In the genomic region with DNA sequence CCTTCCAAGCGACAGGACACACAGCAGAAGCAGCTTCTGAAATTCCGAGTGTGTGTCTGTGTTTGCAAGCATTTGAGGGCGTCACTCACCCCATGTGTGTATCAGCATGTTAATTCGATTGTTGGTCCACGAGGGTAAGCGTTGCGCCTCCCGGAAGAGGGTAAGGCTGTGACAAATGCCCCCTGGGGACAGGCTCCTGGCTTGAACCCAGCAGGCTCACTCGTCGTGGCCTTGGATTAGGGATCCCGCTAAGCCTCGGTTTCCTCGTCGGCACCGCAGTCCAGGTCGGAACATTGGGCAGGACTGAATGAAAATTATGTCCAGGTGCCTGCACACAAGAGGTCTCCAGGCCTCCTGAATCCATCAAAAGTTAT, we compare ENCODE assay signal across 8 cellular contexts. TPM values are rescaled to one million over a fixed set of nuclear protein-coding genes. Genes with fewer than 3 reads are reported as not detected.
DNase-seq lines count a peak whose midpoint lies in the region; ATAC-seq, FAIRE-seq and TF ChIP-seq lines count a peak whose summit lies in the region.

No MANE protein-coding gene starts in this region.

- H3K79me2 ChIP-seq in OCI-LY3 (ENCODE audit: low read length) = peaks cover 41% of the 10 kb centered on the region

- no peak for ATAC-seq in effector memory CD8-positive, alpha-beta T cell (replicated peaks)

- H3K27ac Mint-ChIP-seq in Calu3 (ENCODE audit: unreplicated experiment) = no peak overlapping the region
- H3K27ac Mint-ChIP-seq in effector memory CD8-positive, alpha-beta T cell = peak overlapping the region; percentile 94

- peak overlapping the region; percentile 80 for H3K4me3 Mint-ChIP-seq in Calu3 (ENCODE audit: low read depth, unreplicated experiment)
- H3K4me3 Mint-ChIP-seq in effector memory CD8-positive, alpha-beta T cell = peak overlapping the region; percentile 83 to 86

- peaks cover 7% of the 10 kb centered on the region; the same call in 1 of the 2 replicates for H4K20me1 ChIP-seq in OCI-LY3 (ENCODE audit: insufficient read depth, low read length)

- H3K4me1 ChIP-seq in OCI-LY3 (ENCODE audit: low read length) (peaks cover 13% of the 10 kb centered on the region), neutrophil (ENCODE audit: control insufficient read depth in 1 of 2, insufficient read depth in 1 of 2, low read depth in 1 of 2, low read length in 1 of 2) (peaks cover 37 to 49% of the 10 kb centered on the region in 2 experiments)

- H3K4me3 ChIP-seq in OCI-LY3 (ENCODE audit: low read length) (peak overlapping the region; percentile 92), neutrophil (ENCODE audit: low read depth in 1 of 2, low read length in 1 of 2) (peak overlapping the region; percentile 87 to 95)

- H3K27ac ChIP-seq in OCI-LY3 (ENCODE audit: low read length) (no peak overlapping the region), neutrophil (peak overlapping the region; percentile 98)

- intact Hi-C loops in Calu3 (cut with micrococcal nuclease; ENCODE audit: unreplicated experiment) = no loop called here

- no peak for TF ChIP-seq POLR2A in GM12892 (IDR thresholded peaks at IDR 0.05; ENCODE audit: low read depth, low read length)

- DNase-seq in Calu3 = no peak
- DNase-seq in effector memory CD8-positive, alpha-beta T cell = no peak
- DNase-seq in NCI-H146 treated with DMSO at 0.1 percent for 48 hours (lab: John Stamatoyannopoulos, UW; ENCODE audit: unreplicated experiment) = no peak
- no peak for DNase-seq in NCI-H446 (lab: John Stamatoyannopoulos, UW)
- DNase-seq in GM12892 (ENCODE audit: insufficient read length) = no peak
- DNase-seq in stimulated activated CD4-positive, alpha-beta T cell treated with anti-CD3 and anti-CD28 coated beads, Interleukin-12 subunit alpha, Interleukin-12 subunit beta, amount 100 ng/mL, for 4 hours = no peak

- no peaks in the 10 kb centered on the region for H3K4me1 Mint-ChIP-seq in Calu3 (ENCODE audit: low read depth, unreplicated experiment)
- peaks cover 23 to 30% of the 10 kb centered on the region in 2 donors for H3K4me1 Mint-ChIP-seq in effector memory CD8-positive, alpha-beta T cell (ENCODE audit: low read depth in 2 of 2)

- FAIRE-seq in GM12892 (lab: Jason Lieb, UNC) = no peak

- BruUV-seq in Calu3 (replicated peaks; lab: Mats Ljungman, UMichigan) = no TSS peak

- no peaks in the 10 kb centered on the region for H3K27me3 Mint-ChIP-seq in Calu3 (ENCODE audit: unreplicated experiment)
- H3K27me3 Mint-ChIP-seq in effector memory CD8-positive, alpha-beta T cell = no peaks in the 10 kb centered on the region

- H3K4me2 ChIP-seq in OCI-LY3 (ENCODE audit: low read length) = peak overlapping the region; percentile 92

- H3K36me3 Mint-ChIP-seq in Calu3 (ENCODE audit: insufficient read depth, unreplicated experiment) = peaks cover 39% of the 10 kb centered on the region
- H3K36me3 Mint-ChIP-seq in effector memory CD8-positive, alpha-beta T cell (ENCODE audit: insufficient read depth) = peaks cover 36% of the 10 kb centered on the region

- H3K36me3 ChIP-seq in OCI-LY3 (replicated peaks; ENCODE audit: low read depth, low read length) (peaks cover 22% of the 10 kb centered on the region), neutrophil (peaks cover 41% of the 10 kb centered on the region)

- H3K9ac ChIP-seq in OCI-LY3 (ENCODE audit: low read length) = no peak overlapping the region

- CTCF ChIA-PET in Calu3 (lab: Charles Lee) = no interaction called here

- H3K27me3 ChIP-seq in OCI-LY3 (ENCODE audit: low read depth, low read length) (no peaks in the 10 kb centered on the region), neutrophil (no peaks in the 10 kb centered on the region)

- TF ChIP-seq CTCF in Calu3 (IDR thresholded peaks at IDR 0.05; ENCODE audit: unreplicated experiment) (no peak), OCI-LY3 (IDR thresholded peaks at IDR 0.05; ENCODE audit: low read depth, low read length) (no peak), neutrophil (IDR thresholded peaks at IDR 0.05) (no peak)

- H3K9me3 Mint-ChIP-seq in Calu3 (ENCODE audit: low read depth, unreplicated experiment) = peaks cover 3% of the 10 kb centered on the region
- no peaks in the 10 kb centered on the region for H3K9me3 Mint-ChIP-seq in effector memory CD8-positive, alpha-beta T cell

- peak overlapping the region; percentile 87; the same call in 1 of the 2 replicates for H2AFZ ChIP-seq in OCI-LY3 (ENCODE audit: low read depth, low read length)

- H3K9me3 ChIP-seq in OCI-LY3 (ENCODE audit: insufficient read depth, low read length) (no peaks in the 10 kb centered on the region), neutrophil (no peaks in the 10 kb centered on the region)

RNA-seq across cellular contexts. Expression of a gene that starts 0.6 kb away (rescaled TPM):
- total RNA-seq in Calu3 (2022) = 132 and 150 TPM in 2 replicates
- 60.6 TPM for polyA plus RNA-seq in GM12892 (2012; ENCODE audit: missing spikeins)

RNA-seq across cellular contexts. Expression of a gene that starts 2.8 kb away (rescaled TPM):
- not detected in 2 replicates for total RNA-seq in Calu3 (2022)
- 0.89 TPM for polyA plus RNA-seq in GM12892 (2012; ENCODE audit: missing spikeins)

RNA-seq across cellular contexts. Expression of a gene that starts 6.7 kb away (rescaled TPM):
- total RNA-seq in Calu3 (2022) = 77.6 and 81.3 TPM in 2 replicates
- polyA plus RNA-seq in GM12892 (2012; ENCODE audit: missing spikeins) = 125 TPM

RNA-seq across cellular contexts. Expression of a gene that starts 7.0 kb away (rescaled TPM):
- total RNA-seq in Calu3 (2022) = 33.0 and 36.5 TPM in 2 replicates
- 10.3 TPM for polyA plus RNA-seq in GM12892 (2012; ENCODE audit: missing spikeins)

RNA-seq across cellular contexts. Expression of a gene that starts 32.5 kb away (rescaled TPM):
- total RNA-seq in Calu3 (2022) = not detected in 2 replicates
- polyA plus RNA-seq in GM12892 (2012; ENCODE audit: missing spikeins) = not detected
